22 cellular contexts compared by ENCODE assay signal in genomic region chr12:21471294-21471693, GRCh38. TPM values are rescaled to one million over a fixed set of nuclear protein-coding genes. Genes with fewer than 3 reads are reported as not detected.
"Had no signal": no experiment of that assay in that cellular context is flagged by ENCODE, and none has a peak within 500 bp of the region (broad histone marks: within the 10 kb centered on the region; RNA-seq: fewer than 3 reads in every experiment).

No MANE protein-coding gene starts in this region.

- H3K4me1 ChIP-seq: adrenal gland, ascending aorta, heart right ventricle, upper lobe of left lung had no signal

- ATAC-seq: heart right ventricle; left cardiac atrium; sciatic nerve; stimulated activated memory B cell treated with anti-CD40 and anti-IgM and Interleukin-4, amounts not matched to agents 10 μg/mL and 1 μg/mL and 100 μg/mL, for 72 hours had no signal

- H3K4me1 Mint-ChIP-seq: stimulated activated memory B cell treated with anti-CD40 and anti-IgM and Interleukin-4, amounts not matched to agents 10 μg/mL and 1 μg/mL and 100 μg/mL, for 72 hours had no signal

- H3K9me3 ChIP-seq: adrenal gland, ascending aorta, heart right ventricle, thoracic aorta, upper lobe of left lung had no signal

- H3K27me3 Mint-ChIP-seq: stimulated activated memory B cell treated with anti-CD40 and anti-IgM and Interleukin-4, amounts not matched to agents 10 μg/mL and 1 μg/mL and 100 μg/mL, for 72 hours had no signal

- H3K4me3 Mint-ChIP-seq: stimulated activated memory B cell treated with anti-CD40 and anti-IgM and Interleukin-4, amounts not matched to agents 10 μg/mL and 1 μg/mL and 100 μg/mL, for 72 hours had no signal

- DNase-seq: activated CD4-positive, CD25-positive, alpha-beta regulatory T cell treated with anti-CD3 and anti-CD28 coated beads, Interleukin-2, amount 50 U/mL, for 72 hours; activated effector memory CD4-positive, alpha-beta T cell treated with anti-CD3 and anti-CD28 coated beads, Interleukin-2, amount 50 U/mL, for 16 hours; activated naive CD4-positive, alpha-beta T cell treated with anti-CD3 and anti-CD28 coated beads, Interleukin-2, amount 50 U/mL, for 16 hours; adrenal gland; central memory CD4-positive, alpha-beta T cell; dermis blood vessel endothelial cell; effector CD8-positive, alpha-beta T cell; erythroblast; foreskin fibroblast; heart right ventricle; islet precursor cell; left cardiac atrium; nucleus accumbens; small intestine; stimulated activated CD4-positive, alpha-beta T cell treated with anti-CD3 and anti-CD28 coated beads, Interleukin-2, amount 100 ng/mL, for 24 hours; T-helper 1 cell; upper lobe of left lung; WERI-Rb-1 had no signal

- H3K9me3 Mint-ChIP-seq: stimulated activated memory B cell treated with anti-CD40 and anti-IgM and Interleukin-4, amounts not matched to agents 10 μg/mL and 1 μg/mL and 100 μg/mL, for 72 hours had no signal

- H3K27me3 ChIP-seq: adrenal gland, ascending aorta, heart right ventricle, upper lobe of left lung had no signal

- H3K27ac Mint-ChIP-seq: stimulated activated memory B cell treated with anti-CD40 and anti-IgM and Interleukin-4, amounts not matched to agents 10 μg/mL and 1 μg/mL and 100 μg/mL, for 72 hours had no signal

- H3K4me3 ChIP-seq: adrenal gland, ascending aorta, heart right ventricle, thoracic aorta, upper lobe of left lung had no signal

RNA-seq across cellular contexts. Expression of gene SPX, which starts 54.8 kb away (rescaled TPM):
- total RNA-seq: ascending aorta had no signal
